In genomic region chr5:157731272-157732129, GRCh38 we compare ENCODE assay signal across 8 cellular contexts. TPM values are rescaled to one million over a fixed set of nuclear protein-coding genes. Genes with fewer than 3 reads are reported as not detected.
A peak's percentile ranks its signal among the peaks of the same experiment; 100 is the strongest.
DNase-seq lines count a peak whose midpoint lies in the region; ATAC-seq, FAIRE-seq and TF ChIP-seq lines count a peak whose summit lies in the region.

TSS of gene THG1L (plus strand) at chr5:157731420. CDS start at chr5:157731441, 21 bp downstream.

- CTCF ChIA-PET in T-cell (lab: Charles Lee), result interaction anchor here (0.6 to 2.9 kb wide), 7 partner anchors 11 to 833 kb away, joined by 3 to 44 read pairs (median 3); partner anchors contain the start of gene LSM11 (in 2 of the 2)

- peaks cover 17% of the 10 kb centered on the region for H3K36me3 Mint-ChIP-seq in T-cell

- H3K27me3 Mint-ChIP-seq in T-cell, result no peaks in the 10 kb centered on the region

- peaks cover 4 to 6% (median 5%) of the 10 kb centered on the region in 4 donors for H3K4me1 ChIP-seq in upper lobe of left lung

- WGBS in adipose tissue, 3 donors, result 1 to 2% (median 1%) methylated on average over 47 of the region's 47 CpGs
- 1 to 2% methylated on average over 26 to 45 of the region's 47 CpGs for WGBS in upper lobe of left lung, 2 donors

- POLR2A ChIA-PET in T-cell (lab: Charles Lee), result interaction anchor here in 1 of 2 donors (0.6 to 1.0 kb wide), 2 partner anchors 71 to 300 kb away, joined by 3 to 6 read pairs; no protein-coding TSS in a partner anchor

- intact Hi-C loops in cardiac septum (cut with DNase I), result loop anchor here (10.0 kb wide), 1 partner anchor 587 kb away; the partner anchor contains the start of gene MED7

- H3K27ac ChIP-seq in adipose tissue (ENCODE audit: low read depth, low read length) (no peak within 1 kb of the TSS), upper lobe of left lung (peak within 1 kb of the TSS; percentile 87 to 97 (median 88))

- peak; percentile 100 for FAIRE-seq in GM12891 (lab: Jason Lieb, UNC)

- H3K9me3 ChIP-seq in upper lobe of left lung, result no peaks in the 10 kb centered on the region

- H3K27ac Mint-ChIP-seq in T-cell, result peak within 1 kb of the TSS; percentile 96 to 97

- H3K4me1 Mint-ChIP-seq in T-cell, result peaks cover 14 to 29% (median 25%) of the 10 kb centered on the region in 3 donors

- H3K9me3 Mint-ChIP-seq in T-cell, result no peaks in the 10 kb centered on the region

- DNase-seq in GM12891 (ENCODE audit: insufficient read length, low spot score) (peak; percentile 71), NCI-H1436 treated with DMSO at 0.1 percent for 48 hours (lab: John Stamatoyannopoulos, UW) (peak; percentile 84), T-cell (peak; percentile 90 to 99 (median 95)), cardiac septum (ENCODE audit: low spot score) (peak; percentile 98), pons (ENCODE audit: low spot score) (peak; percentile 99), upper lobe of left lung (peak; percentile 97 to 98)

- H3K36me3 ChIP-seq in upper lobe of left lung, result peaks cover 2 to 29% (median 12%) of the 10 kb centered on the region in 4 donors

- TF ChIP-seq CTCF in upper lobe of left lung (IDR thresholded peaks at IDR 0.05), result peak in 1 of 6 experiments; percentile 32

- TF ChIP-seq POLR2A in GM12891 (IDR thresholded peaks at IDR 0.05; ENCODE audit: low read depth, low read length) (peak; percentile 95), upper lobe of left lung (IDR thresholded peaks at IDR 0.05) (peak in 3 of 4 donors; percentile 30 to 76 (median 68))

- ATAC-seq in HG02840 (IDR thresholded peaks at IDR 0.05; ENCODE audit: low FRiP score, unreplicated experiment), result peak; percentile 93
- ATAC-seq in T-cell (replicated peaks in 1 of 4), result peak; percentile 96 to 97 (median 96)
- peak; percentile 100 for ATAC-seq in upper lobe of left lung (ENCODE audit: low FRiP score in 2 of 2)

- H3K4me3 Mint-ChIP-seq in T-cell, result peak within 1 kb of the TSS; percentile 93 to 97 (median 96)

- H3K4me3 ChIP-seq in upper lobe of left lung, result peak within 1 kb of the TSS; percentile 41 to 86 (median 63)

- TF ChIP-seq EP300 in upper lobe of left lung (IDR thresholded peaks at IDR 0.05), result no peak

- H3K27me3 ChIP-seq in upper lobe of left lung, result no peaks in the 10 kb centered on the region

TF ChIP-seq in GM12891, 5 proteins besides CTCF, POLR2A, EP300 and RAD21:
- TF ChIP-seq TAF1 (IDR thresholded peaks at IDR 0.05; ENCODE audit: low read depth, low read length) (peak; percentile 88), POU2F2 (IDR thresholded peaks at IDR 0.05; ENCODE audit: low read depth, low read length) (peak; percentile 72), POLR2AphosphoS5 (IDR thresholded peaks at IDR 0.05; ENCODE audit: low read depth, low read length) (peak; percentile 96), PAX5 (IDR thresholded peaks at IDR 0.05; ENCODE audit: insufficient read depth, low read length, severe bottlenecking) (no peak), SPI1 (IDR thresholded peaks at IDR 0.05; ENCODE audit: low read depth, low read length) (no peak)

RNA-seq across cellular contexts. Expression of gene THG1L, which starts in this region (rescaled TPM):
- 22.3 TPM for polyA plus RNA-seq in GM12891 (2012; ENCODE audit: low read depth, missing spikeins)
- total RNA-seq in T-cell (10 to 100 TPM in 2 of 5 donors, 1 to 10 TPM in 3; 8.9 to 10.9 (median 9.4) TPM), cardiac septum (6.2 TPM), upper lobe of left lung (10 to 100 TPM in 3 of 6 donors, 1 to 10 TPM in 3; 2.1 to 12.6 (median 9.1) TPM)
- 10 to 100 TPM in 2 of 3 donors, 1 to 10 TPM in 1; 9.0 to 13.5 (median 11.7) TPM for polyA plus RNA-seq in adipose tissue
